14 cellular contexts compared by ENCODE assay signal in genomic region chr2:167140767-167141166, GRCh38.
DNase-seq lines count a peak whose midpoint lies in the region; ATAC-seq and TF ChIP-seq lines count a peak whose summit lies in the region.
"Had no signal": no experiment of that assay in that cellular context is flagged by ENCODE, and none has a peak within 500 bp of the region (broad histone marks: within the 10 kb centered on the region; RNA-seq: fewer than 3 reads in every experiment).

No MANE protein-coding gene starts in this region.

- H3K9ac ChIP-seq in fibroblast of lung (ENCODE audit: insufficient read depth, low read length) = no peak overlapping the region

- H3K9me3 ChIP-seq in fibroblast of lung (ENCODE audit: control insufficient read depth, insufficient read depth, low read depth, low read length) = no peaks in the 10 kb centered on the region
- H3K9me3 ChIP-seq: thyroid gland had no signal

- no peak overlapping the region for H3K4me3 ChIP-seq in fibroblast of lung (replicated peaks in 1 of 4; ENCODE audit: control extremely low read depth in 1 of 4, insufficient read depth in 1 of 4, low read depth in 3 of 4, low read length in 4 of 4)
- H3K4me3 ChIP-seq: thyroid gland had no signal

- no peak overlapping the region for H3K4me3 Mint-ChIP-seq in T-helper 2 cell treated with Interferon-gamma antibody and Interleukin-4, amounts not matched to agents 5 μg/mL and 100 μg/mL, for 36 hours
- H3K4me3 Mint-ChIP-seq in stimulated activated memory B cell treated with anti-CD40 and anti-IgM and Interleukin-4, amounts not matched to agents 10 μg/mL and 1 μg/mL and 100 μg/mL, for 72 hours = no peak overlapping the region
- H3K4me3 Mint-ChIP-seq: activated CD4-positive, alpha-beta T cell treated with anti-CD3 and anti-CD28 coated beads, Interleukin-2, amount 10 ng/mL, durations not matched to agents 24 days and 14 days had no signal

- H2AFZ ChIP-seq in fibroblast of lung (ENCODE audit: low read length) = no peak overlapping the region

- H3K4me1 Mint-ChIP-seq in T-helper 2 cell treated with Interferon-gamma antibody and Interleukin-4, amounts not matched to agents 5 μg/mL and 100 μg/mL, for 36 hours (ENCODE audit: low read depth) = no peaks in the 10 kb centered on the region
- H3K4me1 Mint-ChIP-seq in stimulated activated memory B cell treated with anti-CD40 and anti-IgM and Interleukin-4, amounts not matched to agents 10 μg/mL and 1 μg/mL and 100 μg/mL, for 72 hours = no peaks in the 10 kb centered on the region
- H3K4me1 Mint-ChIP-seq: activated CD4-positive, alpha-beta T cell treated with anti-CD3 and anti-CD28 coated beads, Interleukin-2, amount 10 ng/mL, durations not matched to agents 24 days and 14 days had no signal

- H3K4me2 ChIP-seq in fibroblast of lung (ENCODE audit: extremely low read depth, insufficient read depth, low read length) = no peak overlapping the region

- no peaks in the 10 kb centered on the region for H3K79me2 ChIP-seq in fibroblast of lung (ENCODE audit: control insufficient read depth, insufficient read depth, low read length)

- DNase-seq in ELR (ENCODE audit: low read depth) (peak; percentile 100), RKO (ENCODE audit: low spot score) (peak; percentile 89), fibroblast of lung (ENCODE audit: low read depth in 2 of 2) (peak; percentile 97 to 99), omental fat pad (ENCODE audit: low spot score) (no peak)
- no peak for DNase-seq in activated naive CD4-positive, alpha-beta T cell treated with Interleukin-2 at 50 U/mL for 16 hours
- DNase-seq in T-helper 2 cell treated with Interferon-gamma antibody and Interleukin-4, amounts not matched to agents 5 μg/mL and 100 μg/mL, for 36 hours (ENCODE audit: low spot score) = no peak
- DNase-seq: activated CD4-positive, alpha-beta T cell treated with anti-CD3 and anti-CD28 coated beads, Interleukin-2, amount 10 ng/mL, durations not matched to agents 24 days and 14 days; cerebellar nuclear complex; NCI-H526; stimulated activated CD4-positive, alpha-beta T cell treated with anti-CD3 and anti-CD28 coated beads, Interleukin-2, amount 100 ng/mL, for 24 hours; thyroid gland had no signal

- TF ChIP-seq CTCF in fibroblast of lung (conservative IDR thresholded peaks at IDR 0.05 in 1 of 2, IDR thresholded peaks at IDR 0.05 in 1 of 2; ENCODE audit: low read depth in 1 of 2, low read length in 2 of 2) (no peak), omental fat pad (IDR thresholded peaks at IDR 0.05) (no peak)

- H4K20me1 ChIP-seq in fibroblast of lung (ENCODE audit: control insufficient read depth, extremely low read depth, insufficient read depth, low read length) = no peaks in the 10 kb centered on the region

- no peaks in the 10 kb centered on the region for H3K27me3 Mint-ChIP-seq in T-helper 2 cell treated with Interferon-gamma antibody and Interleukin-4, amounts not matched to agents 5 μg/mL and 100 μg/mL, for 36 hours (ENCODE audit: low read depth)
- no peaks in the 10 kb centered on the region for H3K27me3 Mint-ChIP-seq in stimulated activated memory B cell treated with anti-CD40 and anti-IgM and Interleukin-4, amounts not matched to agents 10 μg/mL and 1 μg/mL and 100 μg/mL, for 72 hours
- H3K27me3 Mint-ChIP-seq: activated CD4-positive, alpha-beta T cell treated with anti-CD3 and anti-CD28 coated beads, Interleukin-2, amount 10 ng/mL, durations not matched to agents 24 days and 14 days had no signal

- no peaks in the 10 kb centered on the region for H3K27me3 ChIP-seq in fibroblast of lung (ENCODE audit: control insufficient read depth, insufficient read depth, low read length)
- H3K27me3 ChIP-seq: thyroid gland had no signal

- H3K27ac ChIP-seq in fibroblast of lung (ENCODE audit: insufficient read depth, low read length) = peak overlapping the region; percentile 71
- H3K27ac ChIP-seq: thyroid gland had no signal

- peaks cover 9% of the 10 kb centered on the region for H3K4me1 ChIP-seq in fibroblast of lung (ENCODE audit: control insufficient read depth, extremely low read depth, insufficient read depth, low read length)
- H3K4me1 ChIP-seq: thyroid gland had no signal

- H3K27ac Mint-ChIP-seq in T-helper 2 cell treated with Interferon-gamma antibody and Interleukin-4, amounts not matched to agents 5 μg/mL and 100 μg/mL, for 36 hours = no peak overlapping the region
- H3K27ac Mint-ChIP-seq in stimulated activated memory B cell treated with anti-CD40 and anti-IgM and Interleukin-4, amounts not matched to agents 10 μg/mL and 1 μg/mL and 100 μg/mL, for 72 hours = no peak overlapping the region
- H3K27ac Mint-ChIP-seq: activated CD4-positive, alpha-beta T cell treated with anti-CD3 and anti-CD28 coated beads, Interleukin-2, amount 10 ng/mL, durations not matched to agents 24 days and 14 days had no signal

- no peaks in the 10 kb centered on the region for H3K9me3 Mint-ChIP-seq in T-helper 2 cell treated with Interferon-gamma antibody and Interleukin-4, amounts not matched to agents 5 μg/mL and 100 μg/mL, for 36 hours
- H3K9me3 Mint-ChIP-seq in stimulated activated memory B cell treated with anti-CD40 and anti-IgM and Interleukin-4, amounts not matched to agents 10 μg/mL and 1 μg/mL and 100 μg/mL, for 72 hours = peaks cover 3% of the 10 kb centered on the region
- H3K9me3 Mint-ChIP-seq: activated CD4-positive, alpha-beta T cell treated with anti-CD3 and anti-CD28 coated beads, Interleukin-2, amount 10 ng/mL, durations not matched to agents 24 days and 14 days had no signal

- no peaks in the 10 kb centered on the region for H3K36me3 Mint-ChIP-seq in T-helper 2 cell treated with Interferon-gamma antibody and Interleukin-4, amounts not matched to agents 5 μg/mL and 100 μg/mL, for 36 hours (ENCODE audit: low read depth)
- H3K36me3 Mint-ChIP-seq in stimulated activated memory B cell treated with anti-CD40 and anti-IgM and Interleukin-4, amounts not matched to agents 10 μg/mL and 1 μg/mL and 100 μg/mL, for 72 hours = no peaks in the 10 kb centered on the region

- ATAC-seq in omental fat pad (ENCODE audit: low FRiP score) = peak; percentile 83
- ATAC-seq in HG02642 (IDR thresholded peaks at IDR 0.05; ENCODE audit: poor library complexity, unreplicated experiment) = no peak
- ATAC-seq in stimulated activated memory B cell treated with anti-CD40 and anti-IgM and Interleukin-4, amounts not matched to agents 10 μg/mL and 1 μg/mL and 100 μg/mL, for 72 hours = no peak
- ATAC-seq: left lobe of liver had no signal

- no peaks in the 10 kb centered on the region for H3K36me3 ChIP-seq in fibroblast of lung (ENCODE audit: control insufficient read depth, insufficient read depth, low read length)
- H3K36me3 ChIP-seq: thyroid gland had no signal

Comparison
In these comparisons a context has a peak if more than half of its experiments do, and no peak if none do; other contexts are left out.
1. DNase-seq: peak in ELR (single experiment), RKO (single experiment) and fibroblast of lung (2 of 2); none in omental fat pad (single experiment), activated naive CD4-positive, alpha-beta T cell treated with Interleukin-2 at 50 U/mL for 16 hours (single experiment) and T-helper 2 cell treated with Interferon-gamma antibody and Interleukin-4, amounts not matched to agents 5 μg/mL and 100 μg/mL, for 36 hours (single experiment).